In the genomic region with DNA sequence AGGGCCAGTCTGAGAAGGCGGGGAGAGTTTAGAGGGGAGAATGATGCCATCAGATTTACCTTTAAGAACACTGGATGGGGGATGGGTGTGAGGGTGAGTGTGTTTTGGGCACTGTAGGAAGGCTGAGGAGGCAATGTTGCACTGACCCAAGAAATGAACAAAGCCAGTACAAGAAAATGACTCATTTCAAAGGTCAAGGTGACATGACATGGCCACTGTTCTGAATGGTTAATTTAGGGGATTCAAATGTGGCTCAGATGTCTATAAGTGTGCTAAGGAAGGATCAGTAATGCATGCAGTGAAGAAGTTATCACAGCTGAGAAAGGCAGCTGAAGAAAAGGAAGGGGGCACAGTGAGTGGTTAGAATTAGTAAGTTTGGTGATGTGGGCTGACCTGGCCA, we compare ENCODE assay signal across 1 cellular context.
TF ChIP-seq lines count a peak whose summit lies in the region.

No MANE protein-coding gene starts in this region.

TF ChIP-seq in WTC11, 78 proteins besides CTCF, POLR2A, EP300 and RAD21 (continued from another document):
- TF ChIP-seq, protein P1, sequence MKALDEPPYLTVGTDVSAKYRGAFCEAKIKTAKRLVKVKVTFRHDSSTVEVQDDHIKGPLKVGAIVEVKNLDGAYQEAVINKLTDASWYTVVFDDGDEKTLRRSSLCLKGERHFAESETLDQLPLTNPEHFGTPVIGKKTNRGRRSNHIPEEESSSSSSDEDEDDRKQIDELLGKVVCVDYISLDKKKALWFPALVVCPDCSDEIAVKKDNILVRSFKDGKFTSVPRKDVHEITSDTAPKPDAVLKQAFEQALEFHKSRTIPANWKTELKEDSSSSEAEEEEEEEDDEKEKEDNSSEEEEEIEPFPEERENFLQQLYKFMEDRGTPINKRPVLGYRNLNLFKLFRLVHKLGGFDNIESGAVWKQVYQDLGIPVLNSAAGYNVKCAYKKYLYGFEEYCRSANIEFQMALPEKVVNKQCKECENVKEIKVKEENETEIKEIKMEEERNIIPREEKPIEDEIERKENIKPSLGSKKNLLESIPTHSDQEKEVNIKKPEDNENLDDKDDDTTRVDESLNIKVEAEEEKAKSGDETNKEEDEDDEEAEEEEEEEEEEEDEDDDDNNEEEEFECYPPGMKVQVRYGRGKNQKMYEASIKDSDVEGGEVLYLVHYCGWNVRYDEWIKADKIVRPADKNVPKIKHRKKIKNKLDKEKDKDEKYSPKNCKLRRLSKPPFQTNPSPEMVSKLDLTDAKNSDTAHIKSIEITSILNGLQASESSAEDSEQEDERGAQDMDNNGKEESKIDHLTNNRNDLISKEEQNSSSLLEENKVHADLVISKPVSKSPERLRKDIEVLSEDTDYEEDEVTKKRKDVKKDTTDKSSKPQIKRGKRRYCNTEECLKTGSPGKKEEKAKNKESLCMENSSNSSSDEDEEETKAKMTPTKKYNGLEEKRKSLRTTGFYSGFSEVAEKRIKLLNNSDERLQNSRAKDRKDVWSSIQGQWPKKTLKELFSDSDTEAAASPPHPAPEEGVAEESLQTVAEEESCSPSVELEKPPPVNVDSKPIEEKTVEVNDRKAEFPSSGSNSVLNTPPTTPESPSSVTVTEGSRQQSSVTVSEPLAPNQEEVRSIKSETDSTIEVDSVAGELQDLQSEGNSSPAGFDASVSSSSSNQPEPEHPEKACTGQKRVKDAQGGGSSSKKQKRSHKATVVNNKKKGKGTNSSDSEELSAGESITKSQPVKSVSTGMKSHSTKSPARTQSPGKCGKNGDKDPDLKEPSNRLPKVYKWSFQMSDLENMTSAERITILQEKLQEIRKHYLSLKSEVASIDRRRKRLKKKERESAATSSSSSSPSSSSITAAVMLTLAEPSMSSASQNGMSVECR (CRISPR knock-in tag; IDR thresholded peaks at IDR 0.05; ENCODE audit: borderline replicate concordance) = no peak
- TF ChIP-seq ZNF317 (CRISPR knock-in tag; IDR thresholded peaks at IDR 0.05; ENCODE audit: borderline replicate concordance, low read depth) (no peak), NR3C1 (CRISPR knock-in tag; conservative IDR thresholded peaks at IDR 0.05; ENCODE audit: low read depth) (no peak), MXD4 (CRISPR knock-in tag; IDR thresholded peaks at IDR 0.05; ENCODE audit: borderline replicate concordance) (no peak), RORB (CRISPR knock-in tag; IDR thresholded peaks at IDR 0.05) (no peak), TEAD4 (CRISPR knock-in tag; IDR thresholded peaks at IDR 0.05) (no peak)
- TF ChIP-seq, protein P2, sequence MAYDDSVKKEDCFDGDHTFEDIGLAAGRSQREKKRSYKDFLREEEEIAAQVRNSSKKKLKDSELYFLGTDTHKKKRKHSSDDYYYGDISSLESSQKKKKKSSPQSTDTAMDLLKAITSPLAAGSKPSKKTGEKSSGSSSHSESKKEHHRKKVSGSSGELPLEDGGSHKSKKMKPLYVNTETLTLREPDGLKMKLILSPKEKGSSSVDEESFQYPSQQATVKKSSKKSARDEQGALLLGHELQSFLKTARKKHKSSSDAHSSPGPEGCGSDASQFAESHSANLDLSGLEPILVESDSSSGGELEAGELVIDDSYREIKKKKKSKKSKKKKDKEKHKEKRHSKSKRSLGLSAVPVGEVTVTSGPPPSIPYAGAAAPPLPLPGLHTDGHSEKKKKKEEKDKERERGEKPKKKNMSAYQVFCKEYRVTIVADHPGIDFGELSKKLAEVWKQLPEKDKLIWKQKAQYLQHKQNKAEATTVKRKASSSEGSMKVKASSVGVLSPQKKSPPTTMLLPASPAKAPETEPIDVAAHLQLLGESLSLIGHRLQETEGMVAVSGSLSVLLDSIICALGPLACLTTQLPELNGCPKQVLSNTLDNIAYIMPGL (CRISPR knock-in tag; IDR thresholded peaks at IDR 0.05) = no peak
- TF ChIP-seq, protein P3, sequence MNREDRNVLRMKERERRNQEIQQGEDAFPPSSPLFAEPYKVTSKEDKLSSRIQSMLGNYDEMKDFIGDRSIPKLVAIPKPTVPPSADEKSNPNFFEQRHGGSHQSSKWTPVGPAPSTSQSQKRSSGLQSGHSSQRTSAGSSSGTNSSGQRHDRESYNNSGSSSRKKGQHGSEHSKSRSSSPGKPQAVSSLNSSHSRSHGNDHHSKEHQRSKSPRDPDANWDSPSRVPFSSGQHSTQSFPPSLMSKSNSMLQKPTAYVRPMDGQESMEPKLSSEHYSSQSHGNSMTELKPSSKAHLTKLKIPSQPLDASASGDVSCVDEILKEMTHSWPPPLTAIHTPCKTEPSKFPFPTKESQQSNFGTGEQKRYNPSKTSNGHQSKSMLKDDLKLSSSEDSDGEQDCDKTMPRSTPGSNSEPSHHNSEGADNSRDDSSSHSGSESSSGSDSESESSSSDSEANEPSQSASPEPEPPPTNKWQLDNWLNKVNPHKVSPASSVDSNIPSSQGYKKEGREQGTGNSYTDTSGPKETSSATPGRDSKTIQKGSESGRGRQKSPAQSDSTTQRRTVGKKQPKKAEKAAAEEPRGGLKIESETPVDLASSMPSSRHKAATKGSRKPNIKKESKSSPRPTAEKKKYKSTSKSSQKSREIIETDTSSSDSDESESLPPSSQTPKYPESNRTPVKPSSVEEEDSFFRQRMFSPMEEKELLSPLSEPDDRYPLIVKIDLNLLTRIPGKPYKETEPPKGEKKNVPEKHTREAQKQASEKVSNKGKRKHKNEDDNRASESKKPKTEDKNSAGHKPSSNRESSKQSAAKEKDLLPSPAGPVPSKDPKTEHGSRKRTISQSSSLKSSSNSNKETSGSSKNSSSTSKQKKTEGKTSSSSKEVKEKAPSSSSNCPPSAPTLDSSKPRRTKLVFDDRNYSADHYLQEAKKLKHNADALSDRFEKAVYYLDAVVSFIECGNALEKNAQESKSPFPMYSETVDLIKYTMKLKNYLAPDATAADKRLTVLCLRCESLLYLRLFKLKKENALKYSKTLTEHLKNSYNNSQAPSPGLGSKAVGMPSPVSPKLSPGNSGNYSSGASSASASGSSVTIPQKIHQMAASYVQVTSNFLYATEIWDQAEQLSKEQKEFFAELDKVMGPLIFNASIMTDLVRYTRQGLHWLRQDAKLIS (CRISPR knock-in tag; IDR thresholded peaks at IDR 0.05; ENCODE audit: borderline replicate concordance) = no peak
- TF ChIP-seq, protein P4, sequence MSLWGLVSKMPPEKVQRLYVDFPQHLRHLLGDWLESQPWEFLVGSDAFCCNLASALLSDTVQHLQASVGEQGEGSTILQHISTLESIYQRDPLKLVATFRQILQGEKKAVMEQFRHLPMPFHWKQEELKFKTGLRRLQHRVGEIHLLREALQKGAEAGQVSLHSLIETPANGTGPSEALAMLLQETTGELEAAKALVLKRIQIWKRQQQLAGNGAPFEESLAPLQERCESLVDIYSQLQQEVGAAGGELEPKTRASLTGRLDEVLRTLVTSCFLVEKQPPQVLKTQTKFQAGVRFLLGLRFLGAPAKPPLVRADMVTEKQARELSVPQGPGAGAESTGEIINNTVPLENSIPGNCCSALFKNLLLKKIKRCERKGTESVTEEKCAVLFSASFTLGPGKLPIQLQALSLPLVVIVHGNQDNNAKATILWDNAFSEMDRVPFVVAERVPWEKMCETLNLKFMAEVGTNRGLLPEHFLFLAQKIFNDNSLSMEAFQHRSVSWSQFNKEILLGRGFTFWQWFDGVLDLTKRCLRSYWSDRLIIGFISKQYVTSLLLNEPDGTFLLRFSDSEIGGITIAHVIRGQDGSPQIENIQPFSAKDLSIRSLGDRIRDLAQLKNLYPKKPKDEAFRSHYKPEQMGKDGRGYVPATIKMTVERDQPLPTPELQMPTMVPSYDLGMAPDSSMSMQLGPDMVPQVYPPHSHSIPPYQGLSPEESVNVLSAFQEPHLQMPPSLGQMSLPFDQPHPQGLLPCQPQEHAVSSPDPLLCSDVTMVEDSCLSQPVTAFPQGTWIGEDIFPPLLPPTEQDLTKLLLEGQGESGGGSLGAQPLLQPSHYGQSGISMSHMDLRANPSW (CRISPR knock-in tag; conservative IDR thresholded peaks at IDR 0.05; ENCODE audit: low read depth) = no peak
